ENCODE assay signal across 1 cellular context in genomic region chr4:189940178-189941004, GRCh38.
A peak's percentile ranks its signal among the peaks of the same experiment; 100 is the strongest.
TF ChIP-seq lines count a peak whose summit lies in the region.

Gene FRG1, plus strand, starts transcription at chr4:189940872. Its CDS starts 138 bp downstream, at chr4:189941010.

TF ChIP-seq in HepG2, 621 proteins besides CTCF, POLR2A, EP300 and RAD21 (continued from another document and continues in another):
- TF ChIP-seq CEBPZ (IDR thresholded peaks at IDR 0.05; ENCODE audit: low read length) (no peak), ZNF660 (CRISPR knock-in tag; IDR thresholded peaks at IDR 0.05; ENCODE audit: borderline replicate concordance, low read depth) (no peak), ZNF143 (CRISPR knock-in tag; IDR thresholded peaks at IDR 0.05) (no peak; the same call in 1 of the 2 replicates), ARID5B (CRISPR knock-in tag; IDR thresholded peaks at IDR 0.05) (peak; percentile 78), ZNF878 (CRISPR knock-in tag; IDR thresholded peaks at IDR 0.05) (peak; percentile 92), ATF1 (CRISPR knock-in tag; IDR thresholded peaks at IDR 0.05) (no peak), BCL6 (CRISPR knock-in tag; IDR thresholded peaks at IDR 0.05) (peak; percentile 66), ZNF232 (CRISPR knock-in tag; IDR thresholded peaks at IDR 0.05; ENCODE audit: borderline replicate concordance) (peak; percentile 74; the same call in 1 of the 2 replicates), THRA (CRISPR knock-in tag; IDR thresholded peaks at IDR 0.05; ENCODE audit: borderline replicate concordance) (peak; percentile 46; the same call in 1 of the 2 replicates), ARNT2 (CRISPR knock-in tag; IDR thresholded peaks at IDR 0.05; ENCODE audit: low read depth) (peak; percentile 93), ZNF546 (CRISPR knock-in tag; conservative IDR thresholded peaks at IDR 0.05) (peak; percentile 84; the same call in 1 of the 2 replicates), ZNF326 (CRISPR knock-in tag; IDR thresholded peaks at IDR 0.05; ENCODE audit: borderline replicate concordance) (no peak), ZBTB46 (CRISPR knock-in tag; IDR thresholded peaks at IDR 0.05; ENCODE audit: borderline replicate concordance) (no peak), ZXDC (CRISPR knock-in tag; IDR thresholded peaks at IDR 0.05) (0 out of 2 replicates have a peak, but pooled peaks have one; percentile 8), ARHGAP35 (CRISPR knock-in tag; IDR thresholded peaks at IDR 0.05; ENCODE audit: borderline replicate concordance) (peak; percentile 65; the same call in 1 of the 2 replicates), ATF2 (CRISPR knock-in tag; IDR thresholded peaks at IDR 0.05) (peak; percentile 83), PLRG1 (conservative IDR thresholded peaks at IDR 0.05) (no peak), ZNF296 (CRISPR knock-in tag; conservative IDR thresholded peaks at IDR 0.05) (0 out of 2 replicates have a peak, but pooled peaks have one; percentile 51), ADNP (CRISPR knock-in tag; IDR thresholded peaks at IDR 0.05) (0 out of 2 replicates have a peak, but pooled peaks have one; percentile 43), ZNF432 (CRISPR knock-in tag; IDR thresholded peaks at IDR 0.05; ENCODE audit: borderline replicate concordance) (no peak), HOXA5 (CRISPR knock-in tag; IDR thresholded peaks at IDR 0.05) (peak; percentile 90), ATM (IDR thresholded peaks at IDR 0.05; ENCODE audit: borderline replicate concordance) (no peak), RNF219 (CRISPR knock-in tag; IDR thresholded peaks at IDR 0.05) (no peak), STAT6 (CRISPR knock-in tag; IDR thresholded peaks at IDR 0.05; ENCODE audit: borderline replicate concordance) (peak; percentile 69; the same call in 1 of the 2 replicates), GATAD2A (CRISPR knock-in tag; IDR thresholded peaks at IDR 0.05) (peak; percentile 74), SIX4 (CRISPR knock-in tag; IDR thresholded peaks at IDR 0.05) (no peak), TSC22D2 (CRISPR knock-in tag; IDR thresholded peaks at IDR 0.05; ENCODE audit: borderline replicate concordance) (peak; percentile 40; the same call in 1 of the 2 replicates), BCLAF1 (IDR thresholded peaks at IDR 0.05) (no peak), GTF2F1 (IDR thresholded peaks at IDR 0.05; ENCODE audit: low read length) (no peak), MLX (CRISPR knock-in tag; IDR thresholded peaks at IDR 0.05) (0 out of 2 replicates have a peak, but pooled peaks have one; percentile 22)
